Comparison of ENCODE assay signal across 8 cellular contexts in the genomic region with DNA sequence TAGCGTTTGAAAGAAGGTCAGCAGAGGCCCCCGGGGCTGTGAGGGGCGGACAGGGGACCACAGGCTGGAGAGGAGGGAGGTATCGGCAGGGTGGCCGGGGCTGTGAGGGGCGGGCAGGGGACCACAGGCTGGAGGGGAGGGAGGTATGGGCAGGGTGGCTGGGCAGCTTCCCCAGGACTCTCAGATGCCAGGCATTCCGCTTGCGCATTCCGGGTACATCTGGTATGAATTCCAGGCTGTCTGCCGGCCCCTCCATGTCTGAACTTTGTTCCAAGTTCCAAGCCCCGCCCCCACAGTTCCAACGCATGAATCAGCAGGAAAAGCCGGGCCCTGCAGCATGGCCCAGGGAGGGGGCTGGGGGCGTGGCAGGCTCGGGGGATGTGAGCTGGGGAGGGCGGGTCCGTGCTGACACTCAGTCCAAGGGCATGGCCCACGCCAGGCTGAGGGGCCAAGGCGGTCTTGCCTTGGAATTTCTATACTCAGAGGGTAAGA. TPM values are rescaled to one million over a fixed set of nuclear protein-coding genes. Genes with fewer than 3 reads are reported as not detected.
A peak's percentile ranks its signal among the peaks of the same experiment; 100 is the strongest.
DNase-seq lines count a peak whose midpoint lies in the region; ATAC-seq, FAIRE-seq and TF ChIP-seq lines count a peak whose summit lies in the region.

No MANE protein-coding gene starts in this region.

- 5 to 10% methylated on average over 18 to 19 of the region's 19 CpGs for WGBS in lower leg skin, 2 donors

- ATAC-seq in SK-N-SH treated with all-trans-retinoic acid at 6 μM for 48 hours (peak; percentile 55), GM19395 (IDR thresholded peaks at IDR 0.05; ENCODE audit: unreplicated experiment) (no peak)
- ATAC-seq in effector memory CD8-positive, alpha-beta T cell (replicated peaks): no peak
- ATAC-seq in stimulated activated naive CD8-positive, alpha-beta T cell treated with anti-CD3 and anti-CD28 coated beads, Interleukin-15, Interleukin-2, amounts not matched to agents 100 U/mL and 50 U/mL, for 24 hours: no peak

- H3K4me1 Mint-ChIP-seq in effector memory CD8-positive, alpha-beta T cell (ENCODE audit: low read depth in 2 of 2): peaks cover 30 to 34% of the 10 kb centered on the region in 2 donors

- TF ChIP-seq POLR2A in lower leg skin (IDR thresholded peaks at IDR 0.05) (no peak), GM12891 (IDR thresholded peaks at IDR 0.05; ENCODE audit: low read depth, low read length) (no peak)

- peak; percentile 97 for DNase-seq in AG09319 (ENCODE audit: extremely low read depth, low read depth)
- DNase-seq in HCEC 1CT: peak; percentile 95
- DNase-seq in effector memory CD8-positive, alpha-beta T cell: no peak
- peak; percentile 96 to 100 for DNase-seq in lower leg skin (ENCODE audit: low spot score in 2 of 2)
- DNase-seq in stimulated activated naive CD8-positive, alpha-beta T cell treated with anti-CD3 and anti-CD28 coated beads, Interleukin-15, Interleukin-2, amounts not matched to agents 100 U/mL and 50 U/mL, for 24 hours: peak; percentile 45
- DNase-seq in GM12891 (ENCODE audit: insufficient read length, low spot score): no peak

- FAIRE-seq in GM12891 (lab: Jason Lieb, UNC): no peak

- H3K9me3 Mint-ChIP-seq in effector memory CD8-positive, alpha-beta T cell: no peaks in the 10 kb centered on the region

- H3K4me3 Mint-ChIP-seq in effector memory CD8-positive, alpha-beta T cell: peak overlapping the region; percentile 96 to 97

- no peak for TF ChIP-seq CTCF in AG09319 (IDR thresholded peaks at IDR 0.05; ENCODE audit: low read depth, low read length)
- TF ChIP-seq CTCF in lower leg skin (IDR thresholded peaks at IDR 0.05): no peak

- no peaks in the 10 kb centered on the region for H3K27me3 Mint-ChIP-seq in effector memory CD8-positive, alpha-beta T cell

- no peak overlapping the region for H3K4me3 ChIP-seq in lower leg skin (ENCODE audit: low read depth, poor library complexity, severe bottlenecking)

- peak overlapping the region; percentile 64 to 92 for H3K27ac Mint-ChIP-seq in effector memory CD8-positive, alpha-beta T cell

- H3K36me3 Mint-ChIP-seq in effector memory CD8-positive, alpha-beta T cell (ENCODE audit: insufficient read depth): peaks cover 23% of the 10 kb centered on the region

- intact Hi-C loops in lower leg skin (cut with DNase I; ENCODE audit: low total_unique reads): no loop called here

TF ChIP-seq in SK-N-SH treated with all-trans-retinoic acid at 6 μM for 48 hours, 23 proteins besides CTCF, POLR2A, EP300 and RAD21:
- TF ChIP-seq TCF4 (CRISPR knock-in tag; IDR thresholded peaks at IDR 0.05; ENCODE audit: borderline replicate concordance): 0 out of 2 replicates have a peak, but pooled peaks have one; percentile 23
- TF ChIP-seq ZNF70 (CRISPR knock-in tag; IDR thresholded peaks at IDR 0.05): no peak

TF ChIP-seq in GM12891, 5 proteins besides CTCF, POLR2A, EP300 and RAD21:
- TF ChIP-seq PAX5 (IDR thresholded peaks at IDR 0.05; ENCODE audit: insufficient read depth, low read length, severe bottlenecking) (no peak), POU2F2 (IDR thresholded peaks at IDR 0.05; ENCODE audit: low read depth, low read length) (no peak), TAF1 (IDR thresholded peaks at IDR 0.05; ENCODE audit: low read depth, low read length) (no peak), SPI1 (IDR thresholded peaks at IDR 0.05; ENCODE audit: low read depth, low read length) (no peak), POLR2AphosphoS5 (IDR thresholded peaks at IDR 0.05; ENCODE audit: low read depth, low read length) (no peak)
TF ChIP-seq in GM12891: peak in this region for 0.

RNA-seq across cellular contexts. Expression of a gene that starts 4.4 kb away (rescaled TPM):
- total RNA-seq in lower leg skin: 1 to 10 TPM in 3 of 4 donors, under 1 TPM in 1; 0.99 to 4.5 (median 2.8) TPM
- polyA plus RNA-seq in GM12891 (2012; ENCODE audit: low read depth, missing spikeins): 0.10 TPM

RNA-seq across cellular contexts. Expression of a gene that starts 10.0 kb away (rescaled TPM):
- total RNA-seq in lower leg skin: 10 to 100 TPM; 42.9 to 64.4 (median 49.2) TPM
- 6.8 TPM for polyA plus RNA-seq in GM12891 (2012; ENCODE audit: low read depth, missing spikeins)

RNA-seq across cellular contexts. Expression of a gene that starts 28.1 kb away (rescaled TPM):
- 1 to 10 TPM; 1.2 to 9.0 (median 5.9) TPM for total RNA-seq in lower leg skin
- polyA plus RNA-seq in GM12891 (2012; ENCODE audit: low read depth, missing spikeins): 0.26 TPM

RNA-seq across cellular contexts. Expression of a gene that starts 29.9 kb away (rescaled TPM):
- total RNA-seq in lower leg skin: 100 to 1,000 TPM; 140 to 228 (median 173) TPM
- 135 TPM for polyA plus RNA-seq in GM12891 (2012; ENCODE audit: low read depth, missing spikeins)

RNA-seq across cellular contexts. Expression of a gene that starts 47.3 kb away (rescaled TPM):
- 100 to 1,000 TPM; 102 to 391 (median 114) TPM for total RNA-seq in lower leg skin
- polyA plus RNA-seq in GM12891 (2012; ENCODE audit: low read depth, missing spikeins): 5.4 TPM

Comparison
In these comparisons a context has a peak if more than half of its experiments do, and no peak if none do; other contexts are left out.
1. DNase-seq: peak in AG09319 (single experiment), HCEC 1CT (single experiment), lower leg skin (2 of 2) and stimulated activated naive CD8-positive, alpha-beta T cell treated with anti-CD3 and anti-CD28 coated beads, Interleukin-15, Interleukin-2, amounts not matched to agents 100 U/mL and 50 U/mL, for 24 hours (single experiment); none in effector memory CD8-positive, alpha-beta T cell (0 of 3) and GM12891 (single experiment).